22 cellular contexts compared by ENCODE assay signal in genomic region chr13:44148159-44148929, GRCh38.
DNase-seq lines count a peak whose midpoint lies in the region; ATAC-seq and TF ChIP-seq lines count a peak whose summit lies in the region.
"Had no signal": no experiment of that assay in that cellular context is flagged by ENCODE, and none has a peak within 500 bp of the region (broad histone marks: within the 10 kb centered on the region; RNA-seq: fewer than 3 reads in every experiment).

No MANE protein-coding gene starts in this region.

- no peaks in the 10 kb centered on the region; the same call in 1 of the 2 replicates for H3K4me1 Mint-ChIP-seq in WTC11
- H3K4me1 Mint-ChIP-seq in progenitor cell of endocrine pancreas (ENCODE audit: low read depth) = peaks cover 22% of the 10 kb centered on the region
- H3K4me1 Mint-ChIP-seq: activated CD4-positive, alpha-beta T cell treated with anti-CD3 and anti-CD28 coated beads, Interleukin-2, amount 10 ng/mL, durations not matched to agents 7 days and 5 days had no signal

- DNase-seq in NCI-H82 (lab: John Stamatoyannopoulos, UW) (peak; percentile 28), NCI-H82 treated with DMSO at 0.1 percent for 48 hours (lab: John Stamatoyannopoulos, UW; ENCODE audit: unreplicated experiment) (no peak), WTC11 (ENCODE audit: low spot score) (no peak), iPS-NIHi11 (ENCODE audit: low spot score) (peak; percentile 29), substantia nigra (lab: John Stamatoyannopoulos, UW) (peak in 16 of 49 donors; percentile 2 to 45 (median 14)), progenitor cell of endocrine pancreas (ENCODE audit: low spot score, unreplicated experiment) (no peak), COLO829 (ENCODE audit: low spot score) (no peak)
- DNase-seq: activated CD4-positive, alpha-beta T cell treated with anti-CD3 and anti-CD28 coated beads, Interleukin-2, amount 10 ng/mL, durations not matched to agents 7 days and 5 days; activated naive CD4-positive, alpha-beta T cell treated with anti-CD3 and anti-CD28 coated beads for 36 hours; body of pancreas; DMS79 treated with DMSO at 0.1 percent for 48 hours; HCEC 1CT; Kasumi-1; NCI-H1436 treated with DMSO at 0.1 percent for 48 hours; NCI-H526 treated with DMSO at 0.1 percent for 48 hours; stimulated activated CD4-positive, alpha-beta T cell treated with anti-CD3 and anti-CD28 coated beads, Interleukin-15, amount 100 ng/mL, for 24 hours had no signal

- peaks cover 5% of the 10 kb centered on the region; the same call in 1 of the 2 replicates for H3K36me3 Mint-ChIP-seq in WTC11
- H3K36me3 Mint-ChIP-seq in progenitor cell of endocrine pancreas (ENCODE audit: insufficient read depth) = no peaks in the 10 kb centered on the region

- H3K27me3 Mint-ChIP-seq in WTC11 (ENCODE audit: low read depth) (no peaks in the 10 kb centered on the region), progenitor cell of endocrine pancreas (peaks cover under 1% of the 10 kb centered on the region)

- H3K9me3 Mint-ChIP-seq in WTC11 (peaks cover 3% of the 10 kb centered on the region; the same call in 1 of the 2 replicates), progenitor cell of endocrine pancreas (ENCODE audit: low read depth) (no peaks in the 10 kb centered on the region)
- H3K9me3 Mint-ChIP-seq: activated CD4-positive, alpha-beta T cell treated with anti-CD3 and anti-CD28 coated beads, Interleukin-2, amount 10 ng/mL, durations not matched to agents 7 days and 5 days; activated naive CD4-positive, alpha-beta T cell treated with anti-CD3 and anti-CD28 coated beads for 36 hours; nephron; stimulated activated naive CD8-positive, alpha-beta T cell treated with anti-CD3 and anti-CD28 coated beads, Interleukin-15, Interleukin-2, amounts not matched to agents 100 ng/mL and 50 ng/mL, for 24 hours had no signal

- H3K4me3 Mint-ChIP-seq in WTC11 = no peak overlapping the region
- no peak overlapping the region for H3K4me3 Mint-ChIP-seq in progenitor cell of endocrine pancreas (ENCODE audit: low read depth)
- H3K4me3 Mint-ChIP-seq: activated CD4-positive, alpha-beta T cell treated with anti-CD3 and anti-CD28 coated beads, Interleukin-2, amount 10 ng/mL, durations not matched to agents 7 days and 5 days; activated naive CD4-positive, alpha-beta T cell treated with anti-CD3 and anti-CD28 coated beads for 36 hours; nephron; stimulated activated naive CD8-positive, alpha-beta T cell treated with anti-CD3 and anti-CD28 coated beads, Interleukin-15, Interleukin-2, amounts not matched to agents 100 ng/mL and 50 ng/mL, for 24 hours had no signal

- peak; percentile 41; the same call in 1 of the 2 replicates for ATAC-seq in WTC11
- no peak for ATAC-seq in HG03432 (IDR thresholded peaks at IDR 0.05; ENCODE audit: unreplicated experiment)
- ATAC-seq: body of pancreas, gastroesophageal sphincter, Panc1 had no signal

- POLR2A ChIA-PET in WTC11 (lab: Charles Lee) = no interaction called here

- TF ChIP-seq CTCF in WTC11 (IDR thresholded peaks at IDR 0.05) (no peak), progenitor cell of endocrine pancreas (IDR thresholded peaks at IDR 0.05; ENCODE audit: unreplicated experiment) (no peak)

- H3K27ac ChIP-seq in substantia nigra (ENCODE audit: low read depth, low read length, poor library complexity, severe bottlenecking) = peak overlapping the region; percentile 66
- H3K27ac ChIP-seq: body of pancreas, C4-2B, gastroesophageal sphincter had no signal

- H3K27ac Mint-ChIP-seq in WTC11 (no peak overlapping the region), progenitor cell of endocrine pancreas (no peak overlapping the region)
- H3K27ac Mint-ChIP-seq: activated CD4-positive, alpha-beta T cell treated with anti-CD3 and anti-CD28 coated beads, Interleukin-2, amount 10 ng/mL, durations not matched to agents 7 days and 5 days; activated naive CD4-positive, alpha-beta T cell treated with anti-CD3 and anti-CD28 coated beads for 36 hours; stimulated activated naive CD8-positive, alpha-beta T cell treated with anti-CD3 and anti-CD28 coated beads, Interleukin-15, Interleukin-2, amounts not matched to agents 100 ng/mL and 50 ng/mL, for 24 hours had no signal

- CTCF ChIA-PET in WTC11 (lab: Charles Lee) = interaction anchor here (0.6 kb wide), 1 partner anchor 105 kb away, joined by 3 read pairs; no protein-coding TSS in a partner anchor

TF ChIP-seq in WTC11, 78 proteins besides CTCF, POLR2A, EP300 and RAD21 (continues in another document):
- TF ChIP-seq GTF2I (CRISPR knock-in tag; conservative IDR thresholded peaks at IDR 0.05) (no peak), AFF4 (CRISPR knock-in tag; IDR thresholded peaks at IDR 0.05; ENCODE audit: borderline replicate concordance) (no peak), RELA (CRISPR knock-in tag; IDR thresholded peaks at IDR 0.05; ENCODE audit: borderline replicate concordance) (no peak), STAT6 (CRISPR knock-in tag; conservative IDR thresholded peaks at IDR 0.05; ENCODE audit: low read depth) (no peak), ZNF263 (CRISPR knock-in tag; IDR thresholded peaks at IDR 0.05; ENCODE audit: low read depth) (no peak)
- TF ChIP-seq, protein P1, sequence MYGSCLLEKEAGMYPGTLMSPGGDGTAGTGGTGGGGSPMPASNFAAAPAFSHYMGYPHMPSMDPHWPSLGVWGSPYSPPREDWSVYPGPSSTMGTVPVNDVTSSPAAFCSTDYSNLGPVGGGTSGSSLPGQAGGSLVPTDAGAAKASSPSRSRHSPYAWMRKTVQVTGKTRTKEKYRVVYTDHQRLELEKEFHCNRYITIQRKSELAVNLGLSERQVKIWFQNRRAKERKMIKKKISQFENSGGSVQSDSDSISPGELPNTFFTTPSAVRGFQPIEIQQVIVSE (CRISPR knock-in tag; IDR thresholded peaks at IDR 0.05; ENCODE audit: borderline replicate concordance) = no peak

Comparison
In these comparisons a context has a peak if more than half of its experiments do, and no peak if none do; other contexts are left out.
1. DNase-seq: peak in NCI-H82 (single experiment) and iPS-NIHi11 (single experiment); none in NCI-H82 treated with DMSO at 0.1 percent for 48 hours (single experiment), WTC11 (single experiment), progenitor cell of endocrine pancreas (single experiment) and COLO829 (single experiment).